In the genomic region with DNA sequence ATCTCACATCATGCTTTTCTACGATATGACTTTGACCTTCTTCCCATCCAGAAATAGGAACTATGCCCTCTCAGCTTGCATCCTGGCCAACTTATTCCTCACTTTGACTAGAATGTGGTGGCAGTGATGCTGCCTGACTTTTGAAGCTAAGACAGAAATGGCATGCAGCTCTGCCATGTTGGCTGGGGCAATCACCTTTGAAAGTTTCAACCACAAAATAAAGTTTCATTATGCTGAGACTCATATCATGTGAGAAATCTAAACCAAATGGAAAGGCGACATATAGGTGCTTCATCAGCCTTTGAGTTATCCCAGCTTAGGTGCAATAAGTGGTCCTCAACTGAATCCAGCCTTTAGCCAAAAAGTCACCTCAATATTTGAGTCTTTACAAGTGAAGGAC, we compare ENCODE assay signal across 11 cellular contexts.
"Had no signal": no experiment of that assay in that cellular context is flagged by ENCODE, and none has a peak within 500 bp of the region (broad histone marks: within the 10 kb centered on the region; RNA-seq: fewer than 3 reads in every experiment).

No MANE protein-coding gene starts in this region.

- H3K27ac ChIP-seq: GM23248 had no signal

- H3K9me3 ChIP-seq: HAP-1 had no signal

- H3K9me3 Mint-ChIP-seq: GM23338, H9, HFFc6 had no signal

- H3K36me3 ChIP-seq: HAP-1 had no signal

- H3K4me3 ChIP-seq: GM23248, GM23338, HAP-1 had no signal

- H3K9ac ChIP-seq: GM23248 had no signal

- DNase-seq: GM23248, GOT3, H7, H9, HCEC 1CT, HFFc6 had no signal

- H3K4me1 ChIP-seq: HAP-1 had no signal

- H3K4me3 Mint-ChIP-seq: GM23338, H9, HFFc6 had no signal

- FAIRE-seq: H1, H54 had no signal

- H2AFZ ChIP-seq: GM23248, GM23338 had no signal

- ATAC-seq: GM23338, HCT116 had no signal

- H3K27ac Mint-ChIP-seq: GM23338, H9, HFFc6 had no signal

- H3K4me2 ChIP-seq: GM23338 had no signal
